26 cellular contexts compared by ENCODE assay signal in the genomic region with DNA sequence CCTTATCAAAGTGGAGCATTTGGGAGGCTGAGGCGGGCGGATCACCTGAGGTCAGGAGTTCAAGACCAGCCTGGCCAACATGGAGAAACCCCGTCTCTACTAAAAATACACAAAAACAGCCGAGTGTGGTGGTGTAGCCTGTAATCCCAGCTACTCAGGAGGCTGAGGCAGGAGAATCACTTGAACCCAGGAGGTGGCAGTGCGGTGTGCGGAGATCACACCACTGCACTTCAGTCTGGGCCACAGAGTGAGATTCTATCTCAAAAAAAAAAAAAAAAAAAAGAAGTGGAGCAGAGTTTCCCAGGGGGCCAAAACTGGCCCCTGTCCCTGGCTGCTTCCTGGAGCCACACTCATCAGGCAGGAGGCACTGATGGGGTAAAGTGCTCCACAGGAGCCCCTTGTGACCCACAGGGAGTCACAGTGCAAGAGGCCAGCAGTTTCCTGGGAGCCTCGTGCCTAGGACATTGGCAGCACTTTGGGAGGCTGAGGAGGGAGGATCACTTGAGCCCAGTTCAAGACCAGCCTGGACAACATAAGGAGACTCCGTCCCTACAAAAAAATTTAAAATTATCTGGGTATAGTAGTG. TPM values are rescaled to one million over a fixed set of nuclear protein-coding genes. Genes with fewer than 3 reads are reported as not detected.
"Had no signal": no experiment of that assay in that cellular context is flagged by ENCODE, and none has a peak within 500 bp of the region (broad histone marks: within the 10 kb centered on the region; RNA-seq: fewer than 3 reads in every experiment).

No MANE protein-coding gene starts in this region.

- H3K36me3 ChIP-seq: brain microvascular endothelial cell, Peyer's patch had no signal

- H3K4me3 ChIP-seq: Peyer's patch had no signal

- H3K27ac Mint-ChIP-seq: activated CD8-positive, alpha-beta T cell treated with anti-CD3 and anti-CD28 coated beads, Interleukin-2, amount 10 ng/mL, durations not matched to agents 7 days and 5 days; activated naive CD4-positive, alpha-beta T cell treated with anti-CD3 and anti-CD28 coated beads, Interleukin-2, amount 50 U/mL, for 72 hours; activated naive CD8-positive, alpha-beta T cell treated with anti-CD3 and anti-CD28 coated beads, Interleukin-2, amount 50 U/mL, for 24 hours; activated T-cell treated with anti-CD3 and anti-CD28 coated beads, Interleukin-2, amount 50 U/mL, for 24 hours; activated T-helper 1 cell treated with anti-CD3 and anti-CD28 coated beads, Interleukin-12 subunit alpha, Interleukin-12 subunit beta, Interleukin-2, Interleukin-4 antibody, amounts not matched to agents 30 ng/mL and 10 ng/mL and 1 ng/mL, durations not matched to agents 14 hours and 24 hours and 36 hours; WTC11 had no signal

- ATAC-seq: activated CD8-positive, alpha-beta T cell treated with anti-CD3 and anti-CD28 coated beads, Interleukin-2, amount 10 ng/mL, durations not matched to agents 7 days and 5 days; activated naive CD4-positive, alpha-beta T cell treated with anti-CD3 and anti-CD28 coated beads, Interleukin-2, amount 50 U/mL, for 72 hours; activated naive CD8-positive, alpha-beta T cell treated with anti-CD3 and anti-CD28 coated beads, Interleukin-2, amount 50 U/mL, for 24 hours; T-helper 17 cell; WTC11 had no signal

- H3K9me3 Mint-ChIP-seq: activated naive CD4-positive, alpha-beta T cell treated with anti-CD3 and anti-CD28 coated beads, Interleukin-2, amount 50 U/mL, for 72 hours; activated naive CD8-positive, alpha-beta T cell treated with anti-CD3 and anti-CD28 coated beads, Interleukin-2, amount 50 U/mL, for 24 hours; activated T-cell treated with anti-CD3 and anti-CD28 coated beads, Interleukin-2, amount 50 U/mL, for 24 hours; activated T-helper 1 cell treated with anti-CD3 and anti-CD28 coated beads, Interleukin-12 subunit alpha, Interleukin-12 subunit beta, Interleukin-2, Interleukin-4 antibody, amounts not matched to agents 30 ng/mL and 10 ng/mL and 1 ng/mL, durations not matched to agents 14 hours and 24 hours and 36 hours; WTC11 had no signal

- H3K4me3 Mint-ChIP-seq: activated CD8-positive, alpha-beta T cell treated with anti-CD3 and anti-CD28 coated beads, Interleukin-2, amount 10 ng/mL, durations not matched to agents 7 days and 5 days; activated naive CD8-positive, alpha-beta T cell treated with anti-CD3 and anti-CD28 coated beads, Interleukin-2, amount 50 U/mL, for 24 hours; activated T-cell treated with anti-CD3 and anti-CD28 coated beads, Interleukin-2, amount 50 U/mL, for 24 hours; activated T-helper 1 cell treated with anti-CD3 and anti-CD28 coated beads, Interleukin-12 subunit alpha, Interleukin-12 subunit beta, Interleukin-2, Interleukin-4 antibody, amounts not matched to agents 30 ng/mL and 10 ng/mL and 1 ng/mL, durations not matched to agents 14 hours and 24 hours and 36 hours; T-helper 17 cell; WTC11 had no signal

- H3K9ac ChIP-seq: KMS-11 had no signal

- DNase-seq: activated CD4-positive, alpha-beta T cell treated with anti-CD3 and anti-CD28 coated beads for 48 hours; activated CD4-positive, alpha-beta T cell treated with anti-CD3 and anti-CD28 coated beads, Interleukin-2, amount 50 U/mL, for 4 hours; activated CD4-positive, CD25-positive, alpha-beta regulatory T cell treated with anti-CD3 and anti-CD28 coated beads, Interleukin-2, amount 50 U/mL, for 72 hours; activated CD8-positive, alpha-beta T cell treated with anti-CD3 and anti-CD28 coated beads, Interleukin-2, amount 10 ng/mL, durations not matched to agents 7 days and 5 days; activated effector memory CD4-positive, alpha-beta T cell treated with Interleukin-2 at 50 U/mL for 16 hours; activated naive CD4-positive, alpha-beta T cell treated with Interleukin-2 at 50 U/mL for 16 hours; activated naive CD8-positive, alpha-beta T cell treated with anti-CD3 and anti-CD28 coated beads, Interleukin-2, amount 50 U/mL, for 24 hours; activated T-cell treated with anti-CD3 and anti-CD28 coated beads, Interleukin-2, amount 50 U/mL, for 24 hours; amniotic stem cell; brain microvascular endothelial cell; cerebellar nuclear complex; MM.1S; NCI-H1105; NCI-H1436; NCI-H1694 treated with DMSO at 0.1 percent for 48 hours; NCI-H2081; NCI-H510A treated with DMSO at 0.1 percent for 48 hours; NK-92 treated with Interleukin-12 subunit alpha and Interleukin-12 subunit beta, amount 100 ng/mL, for 24 hours; OCI-M1; Peyer's patch; T-helper 17 cell; T-helper 9 cell had no signal

- H3K36me3 Mint-ChIP-seq: activated naive CD4-positive, alpha-beta T cell treated with anti-CD3 and anti-CD28 coated beads, Interleukin-2, amount 50 U/mL, for 72 hours; WTC11 had no signal

- H3K4me1 ChIP-seq: Peyer's patch had no signal

- H3K27ac ChIP-seq: brain microvascular endothelial cell, KMS-11, Peyer's patch had no signal

- H3K4me2 ChIP-seq: KMS-11 had no signal

- H3K9me3 ChIP-seq: Peyer's patch had no signal

RNA-seq across cellular contexts. Expression of gene RTN4RL1, which starts 44.4 kb away (rescaled TPM):
- total RNA-seq: Peyer's patch had no signal
